ENCODE assay signal across 18 cellular contexts in the genomic region with DNA sequence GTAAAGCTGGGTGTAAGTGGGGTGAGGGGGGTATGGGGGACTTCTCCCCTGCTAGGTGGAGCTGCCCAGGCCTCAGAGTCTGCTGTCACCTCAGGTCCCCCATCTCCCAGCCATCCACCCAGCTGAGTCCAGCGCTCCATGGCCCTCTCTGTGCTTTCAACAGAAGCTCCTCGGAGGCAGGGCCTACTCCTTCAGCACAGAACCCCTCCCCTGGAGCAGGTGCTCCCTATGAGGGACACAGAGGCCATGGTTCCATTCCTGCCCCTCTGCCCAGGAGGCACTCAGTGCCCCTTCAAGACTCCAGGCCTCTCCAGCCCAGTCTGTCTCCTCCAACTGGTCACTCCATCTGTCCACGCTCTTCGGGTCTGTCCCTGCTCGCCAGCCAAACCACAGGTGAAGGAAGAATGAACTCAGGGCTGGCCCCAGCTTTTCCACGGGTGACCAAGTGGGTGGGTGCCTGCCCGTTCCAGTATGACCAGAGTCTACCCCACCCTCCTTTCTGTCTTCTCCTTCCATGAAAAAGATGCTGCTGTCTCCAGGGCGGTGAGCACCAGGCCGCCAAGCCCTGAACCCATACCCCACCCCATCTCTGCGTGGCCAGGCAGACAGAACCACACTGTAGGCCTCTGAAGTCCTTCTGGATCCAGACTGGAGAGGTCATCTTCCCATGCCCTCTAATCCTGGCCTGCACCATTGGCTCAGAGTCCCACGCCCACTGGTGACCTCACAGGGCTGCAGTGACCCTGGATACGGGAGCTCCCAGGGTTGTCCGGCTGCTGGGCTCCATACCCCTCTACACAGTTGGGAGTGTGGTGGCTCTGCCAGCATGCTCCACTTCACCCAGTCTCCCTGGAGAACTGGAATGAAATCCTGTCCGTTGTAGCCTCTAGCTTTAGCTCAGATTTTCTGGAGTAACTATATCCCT. TPM values are rescaled to one million over a fixed set of nuclear protein-coding genes. Genes with fewer than 3 reads are reported as not detected.
DNase-seq lines count a peak whose midpoint lies in the region; ATAC-seq, FAIRE-seq and TF ChIP-seq lines count a peak whose summit lies in the region.
"Had no signal": no experiment of that assay in that cellular context is flagged by ENCODE, and none has a peak within 500 bp of the region (broad histone marks: within the 10 kb centered on the region; RNA-seq: fewer than 3 reads in every experiment).

No MANE protein-coding gene starts in this region.

- peaks cover 16% of the 10 kb centered on the region for H3K4me1 Mint-ChIP-seq in activated T-helper 1 cell treated with anti-CD3 and anti-CD28 coated beads, Interleukin-12 subunit alpha, Interleukin-12 subunit beta, Interleukin-2, Interleukin-4 antibody, amounts not matched to agents 30 ng/mL and 10 ng/mL and 1 ng/mL, durations not matched to agents 14 hours and 24 hours and 36 hours (ENCODE audit: low read depth)
- peaks cover 14% of the 10 kb centered on the region for H3K4me1 Mint-ChIP-seq in nephron

- no peak overlapping the region for H3K9ac ChIP-seq in HepG2 (ENCODE audit: insufficient read depth, low read depth, low read length)

- H3K27ac Mint-ChIP-seq in activated T-helper 1 cell treated with anti-CD3 and anti-CD28 coated beads, Interleukin-12 subunit alpha, Interleukin-12 subunit beta, Interleukin-2, Interleukin-4 antibody, amounts not matched to agents 30 ng/mL and 10 ng/mL and 1 ng/mL, durations not matched to agents 14 hours and 24 hours and 36 hours = no peak overlapping the region
- peak overlapping the region in 2 of 3 experiments; percentile 32 to 45 for H3K27ac Mint-ChIP-seq in nephron

- H3K4me1 ChIP-seq in HepG2 (ENCODE audit: insufficient read depth, low read length) (peaks cover 57% of the 10 kb centered on the region), right lobe of liver (peaks cover 0 to 9% (median 2%) of the 10 kb centered on the region in 4 donors), vagina (peaks cover 24% of the 10 kb centered on the region), A673 (ENCODE audit: insufficient read depth, low read length, poor library complexity, severe bottlenecking) (peaks cover 14% of the 10 kb centered on the region)

- POLR2A ChIA-PET in HepG2 (lab: Yijun Ruan, JAX) = no interaction called here
- POLR2A ChIA-PET in A673 (lab: Charles Lee; ENCODE audit: low non-redundant PET) = interaction anchor here (0.6 kb wide), 1 partner anchor 283 kb away, joined by 3 read pairs; no protein-coding TSS in a partner anchor

- H3K36me3 ChIP-seq in HepG2 (replicated peaks in 1 of 2; ENCODE audit: control insufficient read depth in 1 of 2, insufficient read depth in 2 of 2, low read length in 2 of 2) (no peaks in the 10 kb centered on the region), right lobe of liver (no peaks in the 10 kb centered on the region), vagina (no peaks in the 10 kb centered on the region), A673 (ENCODE audit: insufficient read depth, low read length, poor library complexity, severe bottlenecking) (no peaks in the 10 kb centered on the region)
- H3K36me3 ChIP-seq: Peyer's patch had no signal

- H3K27me3 ChIP-seq in HepG2 (ENCODE audit: control insufficient read depth in 1 of 2, insufficient read depth in 2 of 2, low read length in 2 of 2) (peaks cover 0 to 7% of the 10 kb centered on the region in 2 experiments; a peak in 1 of 5 replicates), right lobe of liver (no peaks in the 10 kb centered on the region), vagina (no peaks in the 10 kb centered on the region), A673 (replicated peaks; ENCODE audit: insufficient read depth, low read depth, low read length, poor library complexity) (no peaks in the 10 kb centered on the region)
- H3K27me3 ChIP-seq: hepatocyte, Peyer's patch, tibial nerve had no signal

- H3K79me2 ChIP-seq in HepG2 (ENCODE audit: insufficient read depth, low read length) = peaks cover 5% of the 10 kb centered on the region

- BruUV-seq in HepG2 (replicated peaks; lab: Mats Ljungman, UMichigan) = no TSS peak
- BruUV-seq in A673 (replicated peaks; lab: Mats Ljungman, UMichigan) = no TSS peak

- H3K36me3 Mint-ChIP-seq in activated T-helper 1 cell treated with anti-CD3 and anti-CD28 coated beads, Interleukin-12 subunit alpha, Interleukin-12 subunit beta, Interleukin-2, Interleukin-4 antibody, amounts not matched to agents 30 ng/mL and 10 ng/mL and 1 ng/mL, durations not matched to agents 14 hours and 24 hours and 36 hours (ENCODE audit: low read depth) = peaks cover 5% of the 10 kb centered on the region
- H3K36me3 Mint-ChIP-seq in nephron (ENCODE audit: low read depth) = no peaks in the 10 kb centered on the region
- H3K36me3 Mint-ChIP-seq: activated naive CD8-positive, alpha-beta T cell had no signal

- no peak overlapping the region for H2AFZ ChIP-seq in HepG2 (ENCODE audit: low read length)
- H2AFZ ChIP-seq: hepatocyte had no signal

- intact Hi-C loops in HepG2 (cut with micrococcal nuclease; ENCODE audit: unreplicated experiment) = no loop called here
- intact Hi-C loops in right lobe of liver (cut with DNase I) = no loop called here
- intact Hi-C loops in activated T-helper 1 cell treated with anti-CD3 and anti-CD28 coated beads, Interleukin-12 subunit alpha, Interleukin-12 subunit beta, Interleukin-2, Interleukin-4 antibody, amounts not matched to agents 30 ng/mL and 10 ng/mL and 1 ng/mL, durations not matched to agents 14 hours and 24 hours and 36 hours (cut with micrococcal nuclease) = no loop called here
- intact Hi-C loops in vagina (cut with DNase I) = no loop called here
- intact Hi-C loops in A673 (cut with micrococcal nuclease; ENCODE audit: unreplicated experiment) = no loop called here

- DNase-seq in HepG2 (ENCODE audit: low spot score) (no peak), right lobe of liver (no peak), vagina (ENCODE audit: extremely low spot score in 2 of 2) (no peak), A673 (ENCODE audit: low spot score) (no peak), iPS-NIHi11 (ENCODE audit: low spot score) (no peak)
- no peak for DNase-seq in activated T-helper 1 cell treated with anti-CD3 and anti-CD28 coated beads, Interleukin-12 subunit alpha, Interleukin-12 subunit beta, Interleukin-2, Interleukin-4 antibody, amounts not matched to agents 30 ng/mL and 10 ng/mL and 1 ng/mL, durations not matched to agents 14 hours and 24 hours and 36 hours (ENCODE audit: low spot score)
- DNase-seq: MM.1S; NCI-H187 treated with DMSO at 0.1 percent for 48 hours; stimulated activated CD4-positive, alpha-beta T cell treated with anti-CD3 and anti-CD28 coated beads, Interleukin-15, amount 100 ng/mL, for 24 hours; stimulated activated naive CD4-positive, alpha-beta T cell had no signal

- TF ChIP-seq EP300 in HepG2 (IDR thresholded peaks at IDR 0.05; ENCODE audit: low read depth in 2 of 2, low read length in 2 of 2) = no peak
- TF ChIP-seq EP300 in HepG2 (CRISPR knock-in tag; IDR thresholded peaks at IDR 0.05; ENCODE audit: borderline replicate concordance) = no peak

- H3K4me2 ChIP-seq in HepG2 (ENCODE audit: low read depth, low read length) = peak overlapping the region; percentile 8; the same call in 1 of the 2 replicates
- H3K4me2 ChIP-seq: hepatocyte had no signal

- CTCF ChIA-PET in HepG2 (lab: Yijun Ruan, JAX; ENCODE audit: low intra/inter-chr PET ratio, low total read pairs) = no interaction called here
- CTCF ChIA-PET in A673 (lab: Charles Lee) = no interaction called here

- FAIRE-seq in HepG2 (lab: Jason Lieb, UNC) = no peak
- FAIRE-seq: GM18507, keratinocyte had no signal

- H4K20me1 ChIP-seq in HepG2 (ENCODE audit: insufficient read depth, low read length) = peaks cover 3% of the 10 kb centered on the region; the same call in 1 of the 2 replicates

- 31% methylated on average over 8 of the region's 14 CpGs for WGBS in HepG2 (ENCODE audit: low lambda C conversion rate)
- 91% methylated on average over 5 of the region's 14 CpGs for WGBS in right lobe of liver (ENCODE audit: insufficient coverage, low coverage, low lambda C conversion rate, missing lambda C conversion rate)

- no peak for TF ChIP-seq POLR2A in HepG2 (IDR thresholded peaks at IDR 0.05; ENCODE audit: insufficient read depth in 1 of 2, low read depth in 2 of 2, low read length in 2 of 2)
- no peak for TF ChIP-seq POLR2A in right lobe of liver (IDR thresholded peaks at IDR 0.05)
- TF ChIP-seq POLR2A in vagina (IDR thresholded peaks at IDR 0.05) = no peak

- H3K9me3 ChIP-seq in HepG2 (ENCODE audit: low read length) (no peaks in the 10 kb centered on the region), right lobe of liver (no peaks in the 10 kb centered on the region), vagina (no peaks in the 10 kb centered on the region), A673 (ENCODE audit: low read depth, low read length, poor library complexity, severe bottlenecking) (no peaks in the 10 kb centered on the region)
- H3K9me3 ChIP-seq: Peyer's patch, tibial nerve had no signal

- in situ Hi-C loops in HepG2 (cut with HindIII; ENCODE audit: extremely low pct_ligation_motif_present, low pct_unique_long_range_greater_than_20kb) = no loop called here

- TF ChIP-seq CTCF in HepG2 (CRISPR knock-in tag; IDR thresholded peaks at IDR 0.05) = no peak
- TF ChIP-seq CTCF in right lobe of liver (IDR thresholded peaks at IDR 0.05) = no peak
- no peak for TF ChIP-seq CTCF in nephron (IDR thresholded peaks at IDR 0.05; ENCODE audit: unreplicated experiment in 3 of 3)
- TF ChIP-seq CTCF in vagina (IDR thresholded peaks at IDR 0.05) = no peak
- TF ChIP-seq CTCF in A673 (conservative IDR thresholded peaks at IDR 0.05; ENCODE audit: low read depth, low read length) = no peak

- H3K4me3 ChIP-seq in HepG2 (replicated peaks in 1 of 3; ENCODE audit: insufficient read depth in 1 of 3, low read depth in 2 of 3, low read length in 3 of 3) (no peak overlapping the region), right lobe of liver (no peak overlapping the region), vagina (no peak overlapping the region), A673 (ENCODE audit: low read depth, low read length, poor library complexity, severe bottlenecking) (no peak overlapping the region)
- H3K4me3 ChIP-seq: coronary artery, hepatocyte, Peyer's patch, tibial nerve had no signal

- ATAC-seq in HepG2 (0 out of 3 replicates have a peak, but pooled peaks have one; percentile 2), right lobe of liver (no peak)

- TF ChIP-seq RAD21 in HepG2 (CRISPR knock-in tag; IDR thresholded peaks at IDR 0.05) = no peak

- no peaks in the 10 kb centered on the region for H3K9me3 Mint-ChIP-seq in activated T-helper 1 cell treated with anti-CD3 and anti-CD28 coated beads, Interleukin-12 subunit alpha, Interleukin-12 subunit beta, Interleukin-2, Interleukin-4 antibody, amounts not matched to agents 30 ng/mL and 10 ng/mL and 1 ng/mL, durations not matched to agents 14 hours and 24 hours and 36 hours
- no peaks in the 10 kb centered on the region for H3K9me3 Mint-ChIP-seq in nephron

- H3K27me3 Mint-ChIP-seq in activated T-helper 1 cell treated with anti-CD3 and anti-CD28 coated beads, Interleukin-12 subunit alpha, Interleukin-12 subunit beta, Interleukin-2, Interleukin-4 antibody, amounts not matched to agents 30 ng/mL and 10 ng/mL and 1 ng/mL, durations not matched to agents 14 hours and 24 hours and 36 hours (ENCODE audit: insufficient read depth) = peaks cover 3% of the 10 kb centered on the region
- H3K27me3 Mint-ChIP-seq in nephron (ENCODE audit: low read depth) = peaks cover 5% of the 10 kb centered on the region
- H3K27me3 Mint-ChIP-seq: activated naive CD8-positive, alpha-beta T cell had no signal

- peak overlapping the region; percentile 12 for H3K4me3 Mint-ChIP-seq in activated T-helper 1 cell treated with anti-CD3 and anti-CD28 coated beads, Interleukin-12 subunit alpha, Interleukin-12 subunit beta, Interleukin-2, Interleukin-4 antibody, amounts not matched to agents 30 ng/mL and 10 ng/mL and 1 ng/mL, durations not matched to agents 14 hours and 24 hours and 36 hours
- peak overlapping the region; percentile 44 to 68 (median 57) for H3K4me3 Mint-ChIP-seq in nephron

- H3K27ac ChIP-seq in HepG2 (ENCODE audit: extremely low read length, insufficient read depth, low read length) (no peak overlapping the region), right lobe of liver (no peak overlapping the region), vagina (peak overlapping the region; percentile 45), A673 (ENCODE audit: low read depth, low read length, poor library complexity, severe bottlenecking) (no peak overlapping the region)
- H3K27ac ChIP-seq: coronary artery, hepatocyte, Peyer's patch had no signal

RNA-seq across cellular contexts. Expression of a gene that starts 11.9 kb away (rescaled TPM):
- total RNA-seq in HepG2 (2016; rRNA removed; fragmentation: Illumina TruSeq; extraction: Trizol) = not detected in 2 replicates
- total RNA-seq in HepG2 (2016; cell fraction: cytosol; rRNA removed; fragmentation: Illumina TruSeq; extraction: Trizol; ENCODE audit: low read depth) = 0.10 TPM in 1 of 2 replicates, not detected in the other
- not detected in 2 replicates for total RNA-seq in HepG2 (2016; cell fraction: insoluble cytoplasmic fraction; rRNA removed; fragmentation: Illumina TruSeq; extraction: Trizol)
- total RNA-seq in HepG2 (2016; cell fraction: membrane; rRNA removed; fragmentation: Illumina TruSeq; extraction: Trizol) = not detected in 2 replicates
- total RNA-seq in HepG2 (2016; cell fraction: nucleus; rRNA removed; fragmentation: Illumina TruSeq; extraction: Trizol) = not detected in 2 replicates
- not detected in 2 replicates for polyA plus RNA-seq in HepG2 (2011; rRNA removed)
- not detected in 2 replicates for polyA plus RNA-seq in HepG2 (2011; cell fraction: cytosol; rRNA removed)
- not detected in 2 replicates for polyA plus RNA-seq in HepG2 (2011; cell fraction: nucleus; rRNA removed)
- not detected in 2 replicates for polyA plus RNA-seq in HepG2 (2012)
- not detected in 2 replicates for polyA plus RNA-seq in HepG2 (2016; cell fraction: cytosol; fragmentation: Illumina TruSeq; extraction: Trizol; ENCODE audit: low read depth)
- not detected in 2 replicates for polyA plus RNA-seq in HepG2 (2016; cell fraction: insoluble cytoplasmic fraction; fragmentation: Illumina TruSeq; extraction: Trizol; ENCODE audit: low read depth)
- not detected in 2 replicates for polyA plus RNA-seq in HepG2 (2016; cell fraction: membrane; fragmentation: Illumina TruSeq; extraction: Trizol; ENCODE audit: low read depth)
- not detected in 2 replicates for polyA plus RNA-seq in HepG2 (2016; cell fraction: nucleus; fragmentation: Illumina TruSeq; extraction: Trizol; ENCODE audit: insufficient read depth, low read depth)
- polyA minus RNA-seq in HepG2 (2011; rRNA and poly(A)+ RNA removed; ENCODE audit: low replicate concordance) = not detected in 2 replicates
- not detected in 2 replicates for polyA minus RNA-seq in HepG2 (2011; cell fraction: cytosol; rRNA and poly(A)+ RNA removed)
- not detected in 2 replicates for polyA minus RNA-seq in HepG2 (2011; cell fraction: nucleus; rRNA and poly(A)+ RNA removed)
- total RNA-seq in right lobe of liver = 1 to 10 TPM in 5 of 6 experiments, under 1 TPM in 1; 0.68 to 3.7 (median 1.9) TPM
- total RNA-seq in activated T-helper 1 cell treated with anti-CD3 and anti-CD28 coated beads, Interleukin-12 subunit alpha, Interleukin-12 subunit beta, Interleukin-2, Interleukin-4 antibody, amounts not matched to agents 30 ng/mL and 10 ng/mL and 1 ng/mL, durations not matched to agents 14 hours and 24 hours and 36 hours = 8.6 and 9.4 TPM in 2 replicates
- 27.0 TPM for total RNA-seq in vagina
- total RNA-seq in A673 (2021) = 1.8 and 2.6 TPM in 2 replicates

RNA-seq across cellular contexts. Expression of a gene that starts 30.8 kb away (rescaled TPM):
- total RNA-seq in HepG2 (2016; rRNA removed; fragmentation: Illumina TruSeq; extraction: Trizol) (8.8 and 12.9 TPM in 2 replicates), right lobe of liver (10 to 100 TPM in 1 of 6 experiments, 1 to 10 TPM in 5; 4.3 to 19.8 (median 5.7) TPM), vagina (85.0 TPM), A673 (2021) (40.1 and 42.3 TPM in 2 replicates)
- 4.2 and 5.7 TPM in 2 replicates for total RNA-seq in HepG2 (2016; cell fraction: cytosol; rRNA removed; fragmentation: Illumina TruSeq; extraction: Trizol; ENCODE audit: low read depth)
- total RNA-seq in HepG2 (2016; cell fraction: insoluble cytoplasmic fraction; rRNA removed; fragmentation: Illumina TruSeq; extraction: Trizol) = 7.3 and 12.1 TPM in 2 replicates
- 15.5 and 15.7 TPM in 2 replicates for total RNA-seq in HepG2 (2016; cell fraction: membrane; rRNA removed; fragmentation: Illumina TruSeq; extraction: Trizol)
- 10.4 and 11.0 TPM in 2 replicates for total RNA-seq in HepG2 (2016; cell fraction: nucleus; rRNA removed; fragmentation: Illumina TruSeq; extraction: Trizol)
- 25.5 and 28.8 TPM in 2 replicates for polyA plus RNA-seq in HepG2 (2011; rRNA removed)
- 14.9 and 17.8 TPM in 2 replicates for polyA plus RNA-seq in HepG2 (2011; cell fraction: cytosol; rRNA removed)
- 104 and 131 TPM in 2 replicates for polyA plus RNA-seq in HepG2 (2011; cell fraction: nucleus; rRNA removed)
- polyA plus RNA-seq in HepG2 (2012) = 12.0 and 15.7 TPM in 2 replicates
- 4.1 and 4.2 TPM in 2 replicates for polyA plus RNA-seq in HepG2 (2016; cell fraction: cytosol; fragmentation: Illumina TruSeq; extraction: Trizol; ENCODE audit: low read depth)
- polyA plus RNA-seq in HepG2 (2016; cell fraction: insoluble cytoplasmic fraction; fragmentation: Illumina TruSeq; extraction: Trizol; ENCODE audit: low read depth) = 8.9 and 12.0 TPM in 2 replicates
- polyA plus RNA-seq in HepG2 (2016; cell fraction: membrane; fragmentation: Illumina TruSeq; extraction: Trizol; ENCODE audit: low read depth) = 11.6 and 12.4 TPM in 2 replicates
- 28.7 and 31.3 TPM in 2 replicates for polyA plus RNA-seq in HepG2 (2016; cell fraction: nucleus; fragmentation: Illumina TruSeq; extraction: Trizol; ENCODE audit: insufficient read depth, low read depth)
- 20.8 and 24.6 TPM in 2 replicates for polyA minus RNA-seq in HepG2 (2011; rRNA and poly(A)+ RNA removed; ENCODE audit: low replicate concordance)
- 4.8 and 5.6 TPM in 2 replicates for polyA minus RNA-seq in HepG2 (2011; cell fraction: cytosol; rRNA and poly(A)+ RNA removed)
- 17.0 and 17.4 TPM in 2 replicates for polyA minus RNA-seq in HepG2 (2011; cell fraction: nucleus; rRNA and poly(A)+ RNA removed)
- 88.7 and 94.4 TPM in 2 replicates for total RNA-seq in activated T-helper 1 cell treated with anti-CD3 and anti-CD28 coated beads, Interleukin-12 subunit alpha, Interleukin-12 subunit beta, Interleukin-2, Interleukin-4 antibody, amounts not matched to agents 30 ng/mL and 10 ng/mL and 1 ng/mL, durations not matched to agents 14 hours and 24 hours and 36 hours

RNA-seq across cellular contexts. Expression of a gene that starts 57.2 kb away (rescaled TPM):
- total RNA-seq in HepG2 (2016; rRNA removed; fragmentation: Illumina TruSeq; extraction: Trizol) (not detected in 2 replicates), right lobe of liver (not detected), vagina (not detected), A673 (2021) (not detected in 2 replicates)
- total RNA-seq in HepG2 (2016; cell fraction: cytosol; rRNA removed; fragmentation: Illumina TruSeq; extraction: Trizol; ENCODE audit: low read depth) = not detected in 2 replicates
- not detected in 2 replicates for total RNA-seq in HepG2 (2016; cell fraction: insoluble cytoplasmic fraction; rRNA removed; fragmentation: Illumina TruSeq; extraction: Trizol)
- not detected in 2 replicates for total RNA-seq in HepG2 (2016; cell fraction: membrane; rRNA removed; fragmentation: Illumina TruSeq; extraction: Trizol)
- total RNA-seq in HepG2 (2016; cell fraction: nucleus; rRNA removed; fragmentation: Illumina TruSeq; extraction: Trizol) = not detected in 2 replicates
- not detected in 2 replicates for polyA plus RNA-seq in HepG2 (2011; rRNA removed)
- polyA plus RNA-seq in HepG2 (2011; cell fraction: cytosol; rRNA removed) = not detected in 2 replicates
- polyA plus RNA-seq in HepG2 (2011; cell fraction: nucleus; rRNA removed) = not detected in 2 replicates
- not detected in 2 replicates for polyA plus RNA-seq in HepG2 (2012)
- not detected in 2 replicates for polyA plus RNA-seq in HepG2 (2016; cell fraction: cytosol; fragmentation: Illumina TruSeq; extraction: Trizol; ENCODE audit: low read depth)
- polyA plus RNA-seq in HepG2 (2016; cell fraction: insoluble cytoplasmic fraction; fragmentation: Illumina TruSeq; extraction: Trizol; ENCODE audit: low read depth) = not detected in 2 replicates
- not detected in 2 replicates for polyA plus RNA-seq in HepG2 (2016; cell fraction: membrane; fragmentation: Illumina TruSeq; extraction: Trizol; ENCODE audit: low read depth)
- not detected in 2 replicates for polyA plus RNA-seq in HepG2 (2016; cell fraction: nucleus; fragmentation: Illumina TruSeq; extraction: Trizol; ENCODE audit: insufficient read depth, low read depth)
- polyA minus RNA-seq in HepG2 (2011; rRNA and poly(A)+ RNA removed; ENCODE audit: low replicate concordance) = not detected in 2 replicates
- not detected in 2 replicates for polyA minus RNA-seq in HepG2 (2011; cell fraction: cytosol; rRNA and poly(A)+ RNA removed)
- not detected in 2 replicates for polyA minus RNA-seq in HepG2 (2011; cell fraction: nucleus; rRNA and poly(A)+ RNA removed)
- not detected in 2 replicates for total RNA-seq in activated T-helper 1 cell treated with anti-CD3 and anti-CD28 coated beads, Interleukin-12 subunit alpha, Interleukin-12 subunit beta, Interleukin-2, Interleukin-4 antibody, amounts not matched to agents 30 ng/mL and 10 ng/mL and 1 ng/mL, durations not matched to agents 14 hours and 24 hours and 36 hours
- total RNA-seq: hepatocyte, Peyer's patch, tibial nerve had no signal
- polyA plus RNA-seq: hepatocyte, keratinocyte had no signal
